Comparison of ENCODE assay signal across 9 cellular contexts in the genomic region with DNA sequence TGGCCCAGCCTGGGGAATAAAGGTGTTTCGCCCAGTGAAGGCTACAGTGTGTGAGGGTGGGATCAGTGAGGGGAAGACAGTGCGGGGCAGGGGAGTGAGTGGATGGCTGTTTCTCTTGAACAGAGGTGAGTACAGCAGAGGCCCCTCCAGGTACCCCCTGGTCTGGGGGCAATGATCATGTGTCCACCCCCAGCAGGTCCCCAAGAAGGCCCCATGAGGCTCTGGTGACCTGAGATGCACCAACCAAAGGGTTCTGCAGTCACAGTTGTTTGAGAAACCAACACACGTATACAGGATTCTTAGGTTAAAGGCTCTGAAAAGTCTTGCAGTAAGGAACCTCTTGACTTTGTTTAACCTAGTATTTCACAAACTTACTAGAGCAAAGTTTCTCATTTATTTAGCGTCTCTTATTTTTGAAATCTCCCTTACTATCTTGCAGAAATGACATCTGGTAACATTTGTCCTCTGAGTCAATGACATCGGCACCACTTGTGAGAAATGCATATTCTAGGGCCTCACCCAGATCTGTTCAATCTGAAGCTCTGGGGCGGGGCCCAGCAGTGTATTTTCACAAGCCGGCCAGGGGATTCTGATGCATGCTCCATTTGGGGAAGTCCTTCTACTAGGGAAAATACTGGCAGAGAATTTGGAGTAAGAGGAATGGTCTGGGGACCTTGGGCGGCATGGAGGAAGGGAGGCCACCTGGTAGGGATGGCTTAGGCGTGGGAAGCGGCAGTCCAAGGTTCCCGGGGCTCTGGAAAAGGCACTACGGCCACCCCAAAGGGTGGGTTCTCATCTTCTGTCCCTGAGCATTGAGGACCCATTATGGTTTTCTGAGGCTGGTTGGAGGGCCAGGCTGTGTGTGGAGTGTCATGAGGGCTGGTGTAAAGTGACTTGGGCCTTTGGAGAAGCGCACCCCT.
DNase-seq lines count a peak whose midpoint lies in the region; ATAC-seq and TF ChIP-seq lines count a peak whose summit lies in the region.
"Had no signal": no experiment of that assay in that cellular context is flagged by ENCODE, and none has a peak within 500 bp of the region (broad histone marks: within the 10 kb centered on the region; RNA-seq: fewer than 3 reads in every experiment).

No MANE protein-coding gene starts in this region.

- H3K27me3 ChIP-seq in CD8-positive, alpha-beta memory T cell (ENCODE audit: insufficient read depth, low read length, poor library complexity, severe bottlenecking), result no peaks in the 10 kb centered on the region
- H3K27me3 ChIP-seq in heart right ventricle (peaks cover 0 to 9% (median 0%) of the 10 kb centered on the region in 7 donors), gastrocnemius medialis (no peaks in the 10 kb centered on the region), BE2C (no peaks in the 10 kb centered on the region)

- TF ChIP-seq CTCF in heart right ventricle (IDR thresholded peaks at IDR 0.05) (no peak), gastrocnemius medialis (IDR thresholded peaks at IDR 0.05 in 4 of 5, conservative IDR thresholded peaks at IDR 0.05 in 1 of 5) (no peak), BE2C (IDR thresholded peaks at IDR 0.05; ENCODE audit: low read depth, low read length) (no peak)

- DNase-seq in CD8-positive, alpha-beta memory T cell, result no peak
- DNase-seq in T-helper 17 cell (no peak), heart right ventricle (no peak), gastrocnemius medialis (no peak), NOMO-1 (lab: John Stamatoyannopoulos, UW; ENCODE audit: unreplicated experiment in 2 of 2) (no peak), BE2C (no peak), NCI-H1436 (lab: John Stamatoyannopoulos, UW) (no peak)
- DNase-seq: NCI-H526 treated with DMSO at 0.1 percent for 48 hours had no signal

- H3K9me3 Mint-ChIP-seq in CD8-positive, alpha-beta memory T cell, result no peaks in the 10 kb centered on the region

- in situ Hi-C loops in gastrocnemius medialis (cut with MboI; ENCODE audit: low sequenced_read_pairs in 4 of 4), result no loop called here

- H3K27ac ChIP-seq in CD8-positive, alpha-beta memory T cell (ENCODE audit: low read depth, low read length), result no peak overlapping the region
- peak overlapping the region in 8 of 10 donors; percentile 69 to 100 (median 98) for H3K27ac ChIP-seq in heart right ventricle
- peak overlapping the region in 3 of 4 donors; percentile 83 to 85 (median 85) for H3K27ac ChIP-seq in gastrocnemius medialis

- peaks cover 3 to 9% of the 10 kb centered on the region in 2 donors for H3K27me3 Mint-ChIP-seq in CD8-positive, alpha-beta memory T cell
- H3K27me3 Mint-ChIP-seq in T-helper 17 cell, result no peaks in the 10 kb centered on the region

- H3K4me1 ChIP-seq in CD8-positive, alpha-beta memory T cell (ENCODE audit: insufficient read depth, low read length), result peaks cover 13% of the 10 kb centered on the region
- H3K4me1 ChIP-seq in heart right ventricle (peaks cover 12 to 44% (median 33%) of the 10 kb centered on the region in 9 donors), gastrocnemius medialis (peaks cover 9 to 23% of the 10 kb centered on the region in 2 donors), BE2C (no peaks in the 10 kb centered on the region)

- 87 to 96% methylated on average over 13 of the region's 13 CpGs for WGBS in heart right ventricle, 2 donors

- ATAC-seq in T-helper 17 cell (no peak), heart right ventricle (no peak), gastrocnemius medialis (no peak), GM18498 (IDR thresholded peaks at IDR 0.05; ENCODE audit: unreplicated experiment) (no peak)

- H3K27ac Mint-ChIP-seq in CD8-positive, alpha-beta memory T cell, result peak overlapping the region in 5 of 8 donors; percentile 9 to 72 (median 24)
- H3K27ac Mint-ChIP-seq in T-helper 17 cell, result peak overlapping the region; percentile 54

- H3K9me3 ChIP-seq in CD8-positive, alpha-beta memory T cell (ENCODE audit: low read length), result no peaks in the 10 kb centered on the region
- H3K9me3 ChIP-seq in T-helper 17 cell (ENCODE audit: control insufficient read depth, low read length, poor library complexity, severe bottlenecking) (no peaks in the 10 kb centered on the region), heart right ventricle (no peaks in the 10 kb centered on the region), gastrocnemius medialis (no peaks in the 10 kb centered on the region), BE2C (no peaks in the 10 kb centered on the region)

- H3K36me3 ChIP-seq in CD8-positive, alpha-beta memory T cell (ENCODE audit: insufficient read depth, low read length), result no peaks in the 10 kb centered on the region
- no peaks in the 10 kb centered on the region for H3K36me3 ChIP-seq in heart right ventricle
- no peaks in the 10 kb centered on the region for H3K36me3 ChIP-seq in gastrocnemius medialis
- H3K36me3 ChIP-seq in BE2C, result no peaks in the 10 kb centered on the region

- CTCF ChIA-PET in CD8-positive, alpha-beta memory T cell (lab: Charles Lee), result no interaction called here

- TF ChIP-seq POLR2A in gastrocnemius medialis (IDR thresholded peaks at IDR 0.05), result no peak

- H3K4me3 Mint-ChIP-seq in CD8-positive, alpha-beta memory T cell, result peak overlapping the region; percentile 39 to 85 (median 81)
- peak overlapping the region; percentile 84 for H3K4me3 Mint-ChIP-seq in T-helper 17 cell

- no peak overlapping the region for H3K4me3 ChIP-seq in CD8-positive, alpha-beta memory T cell (ENCODE audit: low read length)
- H3K4me3 ChIP-seq in heart right ventricle (peak overlapping the region in 7 of 10 donors; percentile 14 to 83 (median 57)), gastrocnemius medialis (peak overlapping the region in 1 of 4 donors; percentile 59), BE2C (ENCODE audit: low read depth, low read length) (no peak overlapping the region)

- intact Hi-C loops in heart right ventricle (cut with DNase I), result no loop called here
- intact Hi-C loops in gastrocnemius medialis (cut with DNase I; ENCODE audit: low total_unique reads), result no loop called here

- H3K36me3 Mint-ChIP-seq in CD8-positive, alpha-beta memory T cell, result no peaks in the 10 kb centered on the region
- H3K36me3 Mint-ChIP-seq in T-helper 17 cell (ENCODE audit: low read depth), result no peaks in the 10 kb centered on the region

- POLR2A ChIA-PET in CD8-positive, alpha-beta memory T cell (lab: Charles Lee), result no interaction called here

- H3K4me1 Mint-ChIP-seq in CD8-positive, alpha-beta memory T cell, result peaks cover 6 to 25% (median 7%) of the 10 kb centered on the region in 3 donors
- H3K4me1 Mint-ChIP-seq in T-helper 17 cell, result peaks cover 12% of the 10 kb centered on the region

Comparison
In these comparisons a context has a peak if more than half of its experiments do, and no peak if none do; other contexts are left out.
1. H3K4me3 ChIP-seq: peak in heart right ventricle (7 of 10); none in CD8-positive, alpha-beta memory T cell (single experiment) and BE2C (single experiment).